In the genomic region with DNA sequence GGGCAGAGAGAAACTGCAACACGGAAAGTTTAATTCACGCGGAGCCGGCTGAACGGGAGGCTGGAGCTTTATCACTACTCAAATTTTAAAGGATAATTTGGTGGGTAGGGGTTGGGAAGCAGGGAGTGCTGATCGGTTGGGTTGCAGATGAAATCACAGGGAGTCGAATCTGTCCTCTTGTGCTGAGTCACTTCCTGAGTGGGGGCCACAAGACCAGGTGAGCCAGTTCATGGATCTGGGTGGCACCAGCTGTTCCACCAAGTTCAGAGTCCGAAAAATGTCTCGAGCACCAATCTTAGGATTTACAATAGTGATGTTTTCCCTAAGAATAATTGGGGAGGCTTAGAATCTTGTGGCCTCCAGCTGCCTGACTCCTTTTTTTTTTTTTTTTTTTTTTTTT, we compare ENCODE assay signal across 2 cellular contexts.
TF ChIP-seq lines count a peak whose summit lies in the region.

No MANE protein-coding gene starts in this region.

TF ChIP-seq in SK-N-SH, 30 proteins besides CTCF, POLR2A, EP300 and RAD21 (continued from another document):
- TF ChIP-seq, protein P1, sequence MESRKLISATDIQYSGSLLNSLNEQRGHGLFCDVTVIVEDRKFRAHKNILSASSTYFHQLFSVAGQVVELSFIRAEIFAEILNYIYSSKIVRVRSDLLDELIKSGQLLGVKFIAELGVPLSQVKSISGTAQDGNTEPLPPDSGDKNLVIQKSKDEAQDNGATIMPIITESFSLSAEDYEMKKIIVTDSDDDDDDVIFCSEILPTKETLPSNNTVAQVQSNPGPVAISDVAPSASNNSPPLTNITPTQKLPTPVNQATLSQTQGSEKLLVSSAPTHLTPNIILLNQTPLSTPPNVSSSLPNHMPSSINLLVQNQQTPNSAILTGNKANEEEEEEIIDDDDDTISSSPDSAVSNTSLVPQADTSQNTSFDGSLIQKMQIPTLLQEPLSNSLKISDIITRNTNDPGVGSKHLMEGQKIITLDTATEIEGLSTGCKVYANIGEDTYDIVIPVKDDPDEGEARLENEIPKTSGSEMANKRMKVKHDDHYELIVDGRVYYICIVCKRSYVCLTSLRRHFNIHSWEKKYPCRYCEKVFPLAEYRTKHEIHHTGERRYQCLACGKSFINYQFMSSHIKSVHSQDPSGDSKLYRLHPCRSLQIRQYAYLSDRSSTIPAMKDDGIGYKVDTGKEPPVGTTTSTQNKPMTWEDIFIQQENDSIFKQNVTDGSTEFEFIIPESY (IDR thresholded peaks at IDR 0.05; ENCODE audit: borderline replicate concordance, low read depth): no peak
- TF ChIP-seq MXI1 (IDR thresholded peaks at IDR 0.05; ENCODE audit: low read depth, low read length) (no peak), RCOR1 (IDR thresholded peaks at IDR 0.05; ENCODE audit: low read length) (no peak), JUND (IDR thresholded peaks at IDR 0.05) (no peak), MEF2A (IDR thresholded peaks at IDR 0.05; ENCODE audit: borderline replicate concordance, low read depth) (no peak), POLR2AphosphoS5 (IDR thresholded peaks at IDR 0.05; ENCODE audit: low read depth, low read length) (no peak)
- TF ChIP-seq, protein P2, sequence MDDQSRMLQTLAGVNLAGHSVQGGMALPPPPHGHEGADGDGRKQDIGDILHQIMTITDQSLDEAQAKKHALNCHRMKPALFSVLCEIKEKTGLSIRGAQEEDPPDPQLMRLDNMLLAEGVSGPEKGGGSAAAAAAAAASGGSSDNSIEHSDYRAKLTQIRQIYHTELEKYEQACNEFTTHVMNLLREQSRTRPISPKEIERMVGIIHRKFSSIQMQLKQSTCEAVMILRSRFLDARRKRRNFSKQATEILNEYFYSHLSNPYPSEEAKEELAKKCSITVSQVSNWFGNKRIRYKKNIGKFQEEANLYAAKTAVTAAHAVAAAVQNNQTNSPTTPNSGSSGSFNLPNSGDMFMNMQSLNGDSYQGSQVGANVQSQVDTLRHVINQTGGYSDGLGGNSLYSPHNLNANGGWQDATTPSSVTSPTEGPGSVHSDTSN (IDR thresholded peaks at IDR 0.05): no peak

TF ChIP-seq in SK-N-SH treated with all-trans-retinoic acid at 6 μM for 48 hours, 23 proteins besides CTCF, POLR2A, EP300 and RAD21 (continued from another document):
- TF ChIP-seq, protein P3, sequence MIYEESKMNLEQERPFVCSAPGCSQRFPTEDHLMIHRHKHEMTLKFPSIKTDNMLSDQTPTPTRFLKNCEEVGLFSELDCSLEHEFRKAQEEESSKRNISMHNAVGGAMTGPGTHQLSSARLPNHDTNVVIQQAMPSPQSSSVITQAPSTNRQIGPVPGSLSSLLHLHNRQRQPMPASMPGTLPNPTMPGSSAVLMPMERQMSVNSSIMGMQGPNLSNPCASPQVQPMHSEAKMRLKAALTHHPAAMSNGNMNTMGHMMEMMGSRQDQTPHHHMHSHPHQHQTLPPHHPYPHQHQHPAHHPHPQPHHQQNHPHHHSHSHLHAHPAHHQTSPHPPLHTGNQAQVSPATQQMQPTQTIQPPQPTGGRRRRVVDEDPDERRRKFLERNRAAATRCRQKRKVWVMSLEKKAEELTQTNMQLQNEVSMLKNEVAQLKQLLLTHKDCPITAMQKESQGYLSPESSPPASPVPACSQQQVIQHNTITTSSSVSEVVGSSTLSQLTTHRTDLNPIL (CRISPR knock-in tag; IDR thresholded peaks at IDR 0.05; ENCODE audit: low read depth): no peak
- TF ChIP-seq, protein P4, sequence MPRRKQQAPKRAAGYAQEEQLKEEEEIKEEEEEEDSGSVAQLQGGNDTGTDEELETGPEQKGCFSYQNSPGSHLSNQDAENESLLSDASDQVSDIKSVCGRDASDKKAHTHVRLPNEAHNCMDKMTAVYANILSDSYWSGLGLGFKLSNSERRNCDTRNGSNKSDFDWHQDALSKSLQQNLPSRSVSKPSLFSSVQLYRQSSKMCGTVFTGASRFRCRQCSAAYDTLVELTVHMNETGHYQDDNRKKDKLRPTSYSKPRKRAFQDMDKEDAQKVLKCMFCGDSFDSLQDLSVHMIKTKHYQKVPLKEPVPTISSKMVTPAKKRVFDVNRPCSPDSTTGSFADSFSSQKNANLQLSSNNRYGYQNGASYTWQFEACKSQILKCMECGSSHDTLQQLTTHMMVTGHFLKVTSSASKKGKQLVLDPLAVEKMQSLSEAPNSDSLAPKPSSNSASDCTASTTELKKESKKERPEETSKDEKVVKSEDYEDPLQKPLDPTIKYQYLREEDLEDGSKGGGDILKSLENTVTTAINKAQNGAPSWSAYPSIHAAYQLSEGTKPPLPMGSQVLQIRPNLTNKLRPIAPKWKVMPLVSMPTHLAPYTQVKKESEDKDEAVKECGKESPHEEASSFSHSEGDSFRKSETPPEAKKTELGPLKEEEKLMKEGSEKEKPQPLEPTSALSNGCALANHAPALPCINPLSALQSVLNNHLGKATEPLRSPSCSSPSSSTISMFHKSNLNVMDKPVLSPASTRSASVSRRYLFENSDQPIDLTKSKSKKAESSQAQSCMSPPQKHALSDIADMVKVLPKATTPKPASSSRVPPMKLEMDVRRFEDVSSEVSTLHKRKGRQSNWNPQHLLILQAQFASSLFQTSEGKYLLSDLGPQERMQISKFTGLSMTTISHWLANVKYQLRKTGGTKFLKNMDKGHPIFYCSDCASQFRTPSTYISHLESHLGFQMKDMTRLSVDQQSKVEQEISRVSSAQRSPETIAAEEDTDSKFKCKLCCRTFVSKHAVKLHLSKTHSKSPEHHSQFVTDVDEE (CRISPR knock-in tag; IDR thresholded peaks at IDR 0.05): no peak
- TF ChIP-seq TCF4 (CRISPR knock-in tag; IDR thresholded peaks at IDR 0.05; ENCODE audit: borderline replicate concordance) (no peak), ZNF8 (CRISPR knock-in tag; IDR thresholded peaks at IDR 0.05) (no peak), ZNF70 (CRISPR knock-in tag; IDR thresholded peaks at IDR 0.05) (no peak)
